Comparison of ENCODE assay signal across 30 cellular contexts in the genomic region with DNA sequence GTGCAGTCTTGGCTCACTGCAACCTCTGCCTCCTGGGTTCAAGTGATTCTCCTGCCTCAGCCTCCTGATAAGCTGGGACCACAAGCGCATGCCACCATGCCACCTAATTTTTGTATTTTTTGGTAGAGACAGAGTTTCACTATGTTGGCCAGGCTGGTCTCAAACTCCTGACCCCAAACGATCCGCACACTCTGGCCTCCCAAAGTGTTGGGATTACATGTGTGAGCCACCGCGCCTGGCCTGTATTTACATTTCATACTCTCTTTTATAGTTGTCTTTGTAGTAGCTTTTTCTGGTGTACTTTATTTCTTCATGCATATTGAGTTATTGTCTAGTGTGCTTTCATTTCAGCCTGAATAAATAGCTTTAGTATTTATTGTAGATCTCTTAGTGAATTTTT. TPM values are rescaled to one million over a fixed set of nuclear protein-coding genes. Genes with fewer than 3 reads are reported as not detected.
"Had no signal": no experiment of that assay in that cellular context is flagged by ENCODE, and none has a peak within 500 bp of the region (broad histone marks: within the 10 kb centered on the region; RNA-seq: fewer than 3 reads in every experiment).

No MANE protein-coding gene starts in this region.

- H3K9me3 ChIP-seq: neutrophil, ovary, psoas muscle, right lobe of liver, sigmoid colon, suprapubic skin, testis, tibial artery, transverse colon, upper lobe of left lung, uterus had no signal

- FAIRE-seq: small intestine had no signal

- H3K36me3 Mint-ChIP-seq: naive B cell; naive thymus-derived CD8-positive, alpha-beta T cell; natural killer cell treated with Interleukin-12 subunit alpha and Interleukin-12 subunit beta and Interleukin-15 and Interleukin-18, amount 100 ng/mL, for 72 hours; stimulated activated effector memory CD8-positive, alpha-beta T cell treated with anti-CD3 and anti-CD28 coated beads, Interleukin-12 subunit alpha, Interleukin-12 subunit beta, amount 100 ng/mL, for 72 hours had no signal

- H3K4me1 ChIP-seq: parathyroid adenoma, psoas muscle, right lobe of liver, suprapubic skin, testis, tibial artery, transverse colon, upper lobe of left lung, uterus had no signal

- H3K9me3 Mint-ChIP-seq: naive B cell; naive thymus-derived CD8-positive, alpha-beta T cell; natural killer cell treated with Interleukin-12 subunit alpha and Interleukin-12 subunit beta and Interleukin-15 and Interleukin-18, amount 100 ng/mL, for 72 hours; nephron progenitor cell; neural crest cell; stimulated activated effector memory CD8-positive, alpha-beta T cell treated with anti-CD3 and anti-CD28 coated beads, Interleukin-12 subunit alpha, Interleukin-12 subunit beta, amount 100 ng/mL, for 72 hours; stimulated activated naive CD8-positive, alpha-beta T cell treated with anti-CD3 and anti-CD28 coated beads, Interleukin-15, amount 100 ng/mL, for 72 hours had no signal

- H3K27ac Mint-ChIP-seq: naive thymus-derived CD8-positive, alpha-beta T cell; natural killer cell treated with Interleukin-12 subunit alpha and Interleukin-12 subunit beta and Interleukin-15 and Interleukin-18, amount 100 ng/mL, for 72 hours; nephron progenitor cell; progenitor cell of endocrine pancreas; stimulated activated effector memory CD8-positive, alpha-beta T cell treated with anti-CD3 and anti-CD28 coated beads, Interleukin-12 subunit alpha, Interleukin-12 subunit beta, amount 100 ng/mL, for 72 hours had no signal

- DNase-seq: naive B cell; naive thymus-derived CD8-positive, alpha-beta T cell; nephron progenitor cell; occipital lobe; ovary; psoas muscle; right cardiac atrium; right lobe of liver; sigmoid colon; small intestine; stimulated activated CD4-positive, alpha-beta T cell treated with anti-CD3 and anti-CD28 coated beads, Interleukin-15, amount 100 ng/mL, for 24 hours; stimulated activated CD4-positive, alpha-beta T cell treated with anti-CD3 and anti-CD28 coated beads, Interleukin-2, amount 100 ng/mL, for 24 hours; stimulated activated CD4-positive, alpha-beta T cell treated with anti-CD3 and anti-CD28 coated beads, Interleukin-2, amount 100 ng/mL, for 48 hours; stimulated activated CD4-positive, alpha-beta T cell treated with anti-CD3 and anti-CD28 coated beads, Interleukin-4, amount 100 ng/mL, for 24 hours; stimulated activated naive CD4-positive, alpha-beta T cell; stimulated activated naive CD8-positive, alpha-beta T cell treated with anti-CD3 and anti-CD28 coated beads, Interleukin-15, amount 100 ng/mL, for 72 hours; stimulated activated naive CD8-positive, alpha-beta T cell treated with anti-CD3 and anti-CD28 coated beads, Interleukin-15, Interleukin-2, amounts not matched to agents 100 U/mL and 50 U/mL, for 24 hours; substantia nigra; testis; tibial artery; transverse colon; upper lobe of left lung; uterus had no signal

- H3K27me3 Mint-ChIP-seq: progenitor cell of endocrine pancreas had no signal

- ATAC-seq: naive thymus-derived CD8-positive, alpha-beta T cell; natural killer cell treated with Interleukin-12 subunit alpha and Interleukin-12 subunit beta and Interleukin-15 and Interleukin-18, amount 100 ng/mL, for 72 hours; psoas muscle; right cardiac atrium; right lobe of liver; stimulated activated effector memory CD8-positive, alpha-beta T cell treated with anti-CD3 and anti-CD28 coated beads, Interleukin-12 subunit alpha, Interleukin-12 subunit beta, amount 100 ng/mL, for 72 hours; stimulated activated naive CD8-positive, alpha-beta T cell treated with anti-CD3 and anti-CD28 coated beads, Interleukin-15, amount 100 ng/mL, for 72 hours; stimulated activated naive CD8-positive, alpha-beta T cell treated with anti-CD3 and anti-CD28 coated beads, Interleukin-15, Interleukin-2, amounts not matched to agents 100 U/mL and 50 U/mL, for 24 hours had no signal

- H3K4me3 Mint-ChIP-seq: naive B cell; naive thymus-derived CD8-positive, alpha-beta T cell; natural killer cell treated with Interleukin-12 subunit alpha and Interleukin-12 subunit beta and Interleukin-15 and Interleukin-18, amount 100 ng/mL, for 72 hours; nephron progenitor cell; neural crest cell; stimulated activated effector memory CD8-positive, alpha-beta T cell treated with anti-CD3 and anti-CD28 coated beads, Interleukin-12 subunit alpha, Interleukin-12 subunit beta, amount 100 ng/mL, for 72 hours; stimulated activated naive CD8-positive, alpha-beta T cell treated with anti-CD3 and anti-CD28 coated beads, Interleukin-15, amount 100 ng/mL, for 72 hours had no signal

- H3K27ac ChIP-seq: neutrophil, ovary, parathyroid adenoma, psoas muscle, right lobe of liver, sigmoid colon, suprapubic skin, testis, tibial artery, transverse colon, upper lobe of left lung, uterus had no signal

- H3K9ac ChIP-seq: parathyroid adenoma had no signal

- H3K4me3 ChIP-seq: ovary, psoas muscle, right lobe of liver, sigmoid colon, suprapubic skin, testis, tibial artery, transverse colon, upper lobe of left lung, uterus had no signal

- H3K4me1 Mint-ChIP-seq: naive B cell; naive thymus-derived CD8-positive, alpha-beta T cell; neural crest cell; stimulated activated effector memory CD8-positive, alpha-beta T cell treated with anti-CD3 and anti-CD28 coated beads, Interleukin-12 subunit alpha, Interleukin-12 subunit beta, amount 100 ng/mL, for 72 hours; stimulated activated naive CD8-positive, alpha-beta T cell treated with anti-CD3 and anti-CD28 coated beads, Interleukin-15, amount 100 ng/mL, for 72 hours had no signal

- H3K27me3 ChIP-seq: neutrophil, ovary, right lobe of liver, sigmoid colon, suprapubic skin, testis, tibial artery, transverse colon, upper lobe of left lung, uterus had no signal

- H3K36me3 ChIP-seq: neutrophil, ovary, right lobe of liver, sigmoid colon, suprapubic skin, tibial artery, transverse colon, upper lobe of left lung, uterus had no signal

RNA-seq across cellular contexts. Expression of a gene that starts 10.1 kb away (rescaled TPM):
- total RNA-seq: naive thymus-derived CD8-positive, alpha-beta T cell had no signal
